2 cellular contexts compared by ENCODE assay signal in the genomic region with DNA sequence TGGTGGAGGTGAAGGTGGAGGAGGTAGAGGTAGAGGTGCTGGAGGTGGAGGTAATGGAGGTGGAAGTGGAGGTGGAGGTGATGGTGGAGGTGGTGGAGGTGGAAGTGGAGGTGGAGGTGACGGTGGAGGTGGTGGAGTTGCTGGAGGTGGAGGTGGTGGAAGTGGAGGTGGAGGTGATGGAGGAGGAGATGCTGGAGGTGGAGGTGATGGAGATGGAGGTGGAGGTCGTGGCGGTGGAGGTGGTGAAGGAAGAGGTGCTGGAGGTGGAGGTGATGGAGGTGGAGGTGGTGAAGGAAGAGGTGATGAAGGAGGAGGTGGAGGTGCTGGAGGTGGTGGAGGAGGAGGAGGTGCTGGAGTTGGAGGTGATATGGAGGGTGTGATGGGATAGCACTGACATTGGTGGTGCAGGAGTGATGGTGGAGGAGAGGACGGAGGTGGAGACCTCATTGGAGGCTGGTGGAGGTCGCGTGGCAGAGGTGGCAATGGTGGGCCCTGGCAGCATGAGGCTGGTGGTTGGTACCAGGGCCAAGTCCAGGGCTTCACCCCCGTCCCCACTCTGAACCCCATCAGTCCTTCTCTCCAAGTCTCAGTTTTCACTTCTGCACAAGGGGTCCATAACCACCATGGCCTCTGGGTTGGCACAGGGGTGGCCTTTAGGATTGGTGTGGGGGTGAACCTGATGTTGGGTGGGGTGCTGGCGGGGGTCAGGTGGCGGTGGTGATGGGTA.
TF ChIP-seq lines count a peak whose summit lies in the region.

No MANE protein-coding gene starts in this region.

TF ChIP-seq in HEK293, 187 proteins besides CTCF, POLR2A, EP300 and RAD21 (continues in another document):
- TF ChIP-seq ZNF335 (tag by site-specific recombination; conservative IDR thresholded peaks at IDR 0.05) (no peak), ZNF214 (tag by site-specific recombination; IDR thresholded peaks at IDR 0.05; ENCODE audit: borderline replicate concordance) (no peak), ZBTB20 (tag by site-specific recombination; IDR thresholded peaks at IDR 0.05) (no peak), ZNF555 (tag by site-specific recombination; conservative IDR thresholded peaks at IDR 0.05) (no peak), IKZF3 (tag by site-specific recombination; IDR thresholded peaks at IDR 0.05) (no peak), BCL11B (tag by site-specific recombination; IDR thresholded peaks at IDR 0.05; ENCODE audit: low read depth) (no peak), ZBTB48 (tag by site-specific recombination; IDR thresholded peaks at IDR 0.05) (no peak), ZNF155 (tag by site-specific recombination; IDR thresholded peaks at IDR 0.05) (no peak), KLF9 (tag by site-specific recombination; IDR thresholded peaks at IDR 0.05; ENCODE audit: low read depth) (no peak), ZNF23 (tag by site-specific recombination; IDR thresholded peaks at IDR 0.05; ENCODE audit: borderline replicate concordance) (0 out of 2 replicates have a peak, but pooled peaks have one; percentile 26), OVOL3 (tag by site-specific recombination; IDR thresholded peaks at IDR 0.05) (no peak), GLIS1 (tag by site-specific recombination; IDR thresholded peaks at IDR 0.05) (no peak), ZNF660 (tag by site-specific recombination; IDR thresholded peaks at IDR 0.05) (no peak), ZEB2 (tag by site-specific recombination; IDR thresholded peaks at IDR 0.05) (peak; percentile 50), ZNF416 (tag by site-specific recombination; IDR thresholded peaks at IDR 0.05) (no peak), ZNF266 (tag by site-specific recombination; IDR thresholded peaks at IDR 0.05; ENCODE audit: low read depth) (0 out of 2 replicates have a peak, but pooled peaks have one; percentile 21)
- TF ChIP-seq, protein P1, sequence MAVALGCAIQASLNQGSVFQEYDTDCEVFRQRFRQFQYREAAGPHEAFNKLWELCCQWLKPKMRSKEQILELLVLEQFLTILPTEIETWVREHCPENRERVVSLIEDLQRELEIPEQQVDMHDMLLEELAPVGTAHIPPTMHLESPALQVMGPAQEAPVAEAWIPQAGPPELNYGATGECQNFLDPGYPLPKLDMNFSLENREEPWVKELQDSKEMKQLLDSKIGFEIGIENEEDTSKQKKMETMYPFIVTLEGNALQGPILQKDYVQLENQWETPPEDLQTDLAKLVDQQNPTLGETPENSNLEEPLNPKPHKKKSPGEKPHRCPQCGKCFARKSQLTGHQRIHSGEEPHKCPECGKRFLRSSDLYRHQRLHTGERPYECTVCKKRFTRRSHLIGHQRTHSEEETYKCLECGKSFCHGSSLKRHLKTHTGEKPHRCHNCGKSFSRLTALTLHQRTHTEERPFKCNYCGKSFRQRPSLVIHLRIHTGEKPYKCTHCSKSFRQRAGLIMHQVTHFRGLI (tag by site-specific recombination; IDR thresholded peaks at IDR 0.05): no peak
- TF ChIP-seq, protein P2, sequence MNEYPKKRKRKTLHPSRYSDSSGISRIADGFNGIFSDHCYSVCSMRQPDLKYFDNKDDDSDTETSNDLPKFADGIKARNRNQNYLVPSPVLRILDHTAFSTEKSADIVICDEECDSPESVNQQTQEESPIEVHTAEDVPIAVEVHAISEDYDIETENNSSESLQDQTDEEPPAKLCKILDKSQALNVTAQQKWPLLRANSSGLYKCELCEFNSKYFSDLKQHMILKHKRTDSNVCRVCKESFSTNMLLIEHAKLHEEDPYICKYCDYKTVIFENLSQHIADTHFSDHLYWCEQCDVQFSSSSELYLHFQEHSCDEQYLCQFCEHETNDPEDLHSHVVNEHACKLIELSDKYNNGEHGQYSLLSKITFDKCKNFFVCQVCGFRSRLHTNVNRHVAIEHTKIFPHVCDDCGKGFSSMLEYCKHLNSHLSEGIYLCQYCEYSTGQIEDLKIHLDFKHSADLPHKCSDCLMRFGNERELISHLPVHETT (tag by site-specific recombination; IDR thresholded peaks at IDR 0.05): no peak
- TF ChIP-seq, protein P3, sequence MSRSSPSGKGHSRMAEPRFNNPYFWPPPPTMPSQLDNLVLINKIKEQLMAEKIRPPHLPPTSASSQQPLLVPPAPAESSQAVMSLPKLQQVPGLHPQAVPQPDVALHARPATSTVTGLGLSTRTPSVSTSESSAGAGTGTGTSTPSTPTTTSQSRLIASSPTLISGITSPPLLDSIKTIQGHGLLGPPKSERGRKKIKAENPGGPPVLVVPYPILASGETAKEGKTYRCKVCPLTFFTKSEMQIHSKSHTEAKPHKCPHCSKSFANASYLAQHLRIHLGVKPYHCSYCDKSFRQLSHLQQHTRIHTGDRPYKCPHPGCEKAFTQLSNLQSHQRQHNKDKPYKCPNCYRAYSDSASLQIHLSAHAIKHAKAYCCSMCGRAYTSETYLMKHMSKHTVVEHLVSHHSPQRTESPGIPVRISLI (tag by site-specific recombination; IDR thresholded peaks at IDR 0.05): no peak
- TF ChIP-seq, protein P4, sequence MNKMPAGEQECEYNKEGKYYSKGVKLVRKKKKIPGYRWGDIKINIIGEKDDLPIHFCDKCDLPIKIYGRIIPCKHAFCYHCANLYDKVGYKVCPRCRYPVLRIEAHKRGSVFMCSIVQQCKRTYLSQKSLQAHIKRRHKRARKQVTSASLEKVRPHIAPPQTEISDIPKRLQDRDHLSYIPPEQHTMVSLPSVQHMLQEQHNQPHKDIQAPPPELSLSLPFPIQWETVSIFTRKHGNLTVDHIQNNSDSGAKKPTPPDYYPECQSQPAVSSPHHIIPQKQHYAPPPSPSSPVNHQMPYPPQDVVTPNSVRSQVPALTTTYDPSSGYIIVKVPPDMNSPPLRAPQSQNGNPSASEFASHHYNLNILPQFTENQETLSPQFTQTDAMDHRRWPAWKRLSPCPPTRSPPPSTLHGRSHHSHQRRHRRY (tag by site-specific recombination; IDR thresholded peaks at IDR 0.05): no peak
- TF ChIP-seq, protein P5, sequence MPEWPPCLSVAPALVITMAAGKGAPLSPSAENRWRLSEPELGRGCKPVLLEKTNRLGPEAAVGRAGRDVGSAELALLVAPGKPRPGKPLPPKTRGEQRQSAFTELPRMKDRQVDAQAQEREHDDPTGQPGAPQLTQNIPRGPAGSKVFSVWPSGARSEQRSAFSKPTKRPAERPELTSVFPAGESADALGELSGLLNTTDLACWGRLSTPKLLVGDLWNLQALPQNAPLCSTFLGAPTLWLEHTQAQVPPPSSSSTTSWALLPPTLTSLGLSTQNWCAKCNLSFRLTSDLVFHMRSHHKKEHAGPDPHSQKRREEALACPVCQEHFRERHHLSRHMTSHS (tag by site-specific recombination; IDR thresholded peaks at IDR 0.05): no peak
- TF ChIP-seq, protein P6, sequence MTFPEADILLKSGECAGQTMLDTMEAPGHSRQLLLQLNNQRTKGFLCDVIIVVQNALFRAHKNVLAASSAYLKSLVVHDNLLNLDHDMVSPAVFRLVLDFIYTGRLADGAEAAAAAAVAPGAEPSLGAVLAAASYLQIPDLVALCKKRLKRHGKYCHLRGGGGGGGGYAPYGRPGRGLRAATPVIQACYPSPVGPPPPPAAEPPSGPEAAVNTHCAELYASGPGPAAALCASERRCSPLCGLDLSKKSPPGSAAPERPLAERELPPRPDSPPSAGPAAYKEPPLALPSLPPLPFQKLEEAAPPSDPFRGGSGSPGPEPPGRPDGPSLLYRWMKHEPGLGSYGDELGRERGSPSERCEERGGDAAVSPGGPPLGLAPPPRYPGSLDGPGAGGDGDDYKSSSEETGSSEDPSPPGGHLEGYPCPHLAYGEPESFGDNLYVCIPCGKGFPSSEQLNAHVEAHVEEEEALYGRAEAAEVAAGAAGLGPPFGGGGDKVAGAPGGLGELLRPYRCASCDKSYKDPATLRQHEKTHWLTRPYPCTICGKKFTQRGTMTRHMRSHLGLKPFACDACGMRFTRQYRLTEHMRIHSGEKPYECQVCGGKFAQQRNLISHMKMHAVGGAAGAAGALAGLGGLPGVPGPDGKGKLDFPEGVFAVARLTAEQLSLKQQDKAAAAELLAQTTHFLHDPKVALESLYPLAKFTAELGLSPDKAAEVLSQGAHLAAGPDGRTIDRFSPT (tag by site-specific recombination; IDR thresholded peaks at IDR 0.05): 0 out of 2 replicates have a peak, but pooled peaks have one; percentile 46

TF ChIP-seq in H1, 55 proteins besides CTCF, POLR2A, EP300 and RAD21:
- TF ChIP-seq SP4 (IDR thresholded peaks at IDR 0.05; ENCODE audit: low read length): no peak
- no peak for TF ChIP-seq TEAD4 (IDR thresholded peaks at IDR 0.05; ENCODE audit: low read depth, low read length)
- TF ChIP-seq TAF1 (IDR thresholded peaks at IDR 0.05; ENCODE audit: low read depth, low read length): no peak
- no peak for TF ChIP-seq MAFK (IDR thresholded peaks at IDR 0.05; ENCODE audit: low read depth, low read length)
- TF ChIP-seq HDAC2 (IDR thresholded peaks at IDR 0.05; ENCODE audit: borderline replicate concordance in 1 of 2, low read depth in 2 of 2, low read length in 2 of 2): no peak
- TF ChIP-seq RXRA (IDR thresholded peaks at IDR 0.05; ENCODE audit: insufficient read depth, low read depth, low read length): no peak
- TF ChIP-seq TCF12 (IDR thresholded peaks at IDR 0.05; ENCODE audit: low read depth, low read length): no peak
- TF ChIP-seq CHD2 (IDR thresholded peaks at IDR 0.05; ENCODE audit: low read length): no peak
- TF ChIP-seq NRF1 (IDR thresholded peaks at IDR 0.05; ENCODE audit: low read depth, low read length): no peak
- no peak for TF ChIP-seq CEBPB (IDR thresholded peaks at IDR 0.05; ENCODE audit: low read depth, low read length)
- no peak for TF ChIP-seq ASH2L (IDR thresholded peaks at IDR 0.05; ENCODE audit: low read length)
- TF ChIP-seq, protein P7, sequence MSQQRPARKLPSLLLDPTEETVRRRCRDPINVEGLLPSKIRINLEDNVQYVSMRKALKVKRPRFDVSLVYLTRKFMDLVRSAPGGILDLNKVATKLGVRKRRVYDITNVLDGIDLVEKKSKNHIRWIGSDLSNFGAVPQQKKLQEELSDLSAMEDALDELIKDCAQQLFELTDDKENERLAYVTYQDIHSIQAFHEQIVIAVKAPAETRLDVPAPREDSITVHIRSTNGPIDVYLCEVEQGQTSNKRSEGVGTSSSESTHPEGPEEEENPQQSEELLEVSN (IDR thresholded peaks at IDR 0.05): no peak
